In genomic region chr9:83956288-83957028, GRCh38 we compare ENCODE assay signal across 8 cellular contexts. TPM values are rescaled to one million over a fixed set of nuclear protein-coding genes. Genes with fewer than 3 reads are reported as not detected.
A peak's percentile ranks its signal among the peaks of the same experiment; 100 is the strongest.
DNase-seq lines count a peak whose midpoint lies in the region; ATAC-seq and TF ChIP-seq lines count a peak whose summit lies in the region.

No MANE protein-coding gene starts in this region.

- H3K9me3 Mint-ChIP-seq in activated naive CD4-positive, alpha-beta T cell treated with anti-CD3 and anti-CD28 coated beads, Interleukin-2, amount 50 U/mL, for 24 hours: no peaks in the 10 kb centered on the region

- H3K36me3 ChIP-seq in heart right ventricle: peaks cover 0 to 36% (median 10%) of the 10 kb centered on the region in 9 donors

- WGBS in heart right ventricle, 2 donors: 1% methylated on average over 61 of the region's 61 CpGs

- ATAC-seq in GM19395 (IDR thresholded peaks at IDR 0.05; ENCODE audit: unreplicated experiment) (peak; percentile 86), HG03521 (IDR thresholded peaks at IDR 0.05; ENCODE audit: unreplicated experiment) (peak; percentile 66), heart right ventricle (peak; percentile 92 to 97 (median 94))

- DNase-seq in COLO829 (ENCODE audit: low spot score) (peak; percentile 49), RPMI7951 (ENCODE audit: low read depth) (peak; percentile 70), heart right ventricle (peak; percentile 78 to 81), posterior vena cava (ENCODE audit: low spot score) (peak; percentile 93), H4 (ENCODE audit: low spot score) (no peak)

- peak overlapping the region; percentile 28 to 92 (median 88) for H3K27ac ChIP-seq in heart right ventricle

- intact Hi-C loops in heart right ventricle (cut with DNase I) (loop anchor here in 5 of 10 donors (1.0 to 10.0 kb wide), 5 partner anchors 22 to 306 kb away; no protein-coding TSS in a partner anchor), posterior vena cava (cut with DNase I) (no loop called here)

- no peaks in the 10 kb centered on the region for H3K27me3 ChIP-seq in heart right ventricle

- peaks cover 17% of the 10 kb centered on the region for H3K4me1 Mint-ChIP-seq in activated naive CD4-positive, alpha-beta T cell treated with anti-CD3 and anti-CD28 coated beads, Interleukin-2, amount 50 U/mL, for 24 hours

- H3K36me3 Mint-ChIP-seq in activated naive CD4-positive, alpha-beta T cell treated with anti-CD3 and anti-CD28 coated beads, Interleukin-2, amount 50 U/mL, for 24 hours: no peaks in the 10 kb centered on the region

- no peak for TF ChIP-seq CTCF in heart right ventricle (IDR thresholded peaks at IDR 0.05)

- H3K27ac Mint-ChIP-seq in activated naive CD4-positive, alpha-beta T cell treated with anti-CD3 and anti-CD28 coated beads, Interleukin-2, amount 50 U/mL, for 24 hours: peak overlapping the region; percentile 97

- no peaks in the 10 kb centered on the region for H3K27me3 Mint-ChIP-seq in activated naive CD4-positive, alpha-beta T cell treated with anti-CD3 and anti-CD28 coated beads, Interleukin-2, amount 50 U/mL, for 24 hours

- H3K4me1 ChIP-seq in heart right ventricle: peaks cover 4 to 23% (median 17%) of the 10 kb centered on the region in 9 donors

- H3K4me3 Mint-ChIP-seq in activated naive CD4-positive, alpha-beta T cell treated with anti-CD3 and anti-CD28 coated beads, Interleukin-2, amount 50 U/mL, for 24 hours: peak overlapping the region; percentile 99

- no peaks in the 10 kb centered on the region for H3K9me3 ChIP-seq in heart right ventricle

- peak overlapping the region; percentile 60 to 85 (median 80) for H3K4me3 ChIP-seq in heart right ventricle

RNA-seq across cellular contexts. Expression of gene HNRNPK, which starts 23.6 kb away (rescaled TPM):
- 629 and 646 TPM in 2 replicates for total RNA-seq in RPMI7951 (2014; rRNA removed; shearing (Covaris generic))
- total RNA-seq in heart right ventricle: 100 to 1,000 TPM; 269 to 351 (median 326) TPM
- polyA plus RNA-seq in heart right ventricle: 100 to 1,000 TPM; 129 to 239 TPM
- total RNA-seq in posterior vena cava: 100 to 1,000 TPM; 343 to 360 TPM
- 661 and 803 TPM in 2 replicates for total RNA-seq in H4 (2014; rRNA removed; shearing (Covaris generic))

RNA-seq across cellular contexts. Expression of gene RMI1, which starts 24.1 kb away (rescaled TPM):
- total RNA-seq in RPMI7951 (2014; rRNA removed; shearing (Covaris generic)): 6.6 and 7.3 TPM in 2 replicates
- total RNA-seq in heart right ventricle: 1 to 10 TPM; 4.2 to 9.7 (median 5.8) TPM
- polyA plus RNA-seq in heart right ventricle: 1 to 10 TPM; 2.4 to 2.6 TPM
- 1 to 10 TPM; 3.7 to 4.0 TPM for total RNA-seq in posterior vena cava
- 9.1 and 11.5 TPM in 2 replicates for total RNA-seq in H4 (2014; rRNA removed; shearing (Covaris generic))

RNA-seq across cellular contexts. Expression of gene KIF27, which starts 35.2 kb away (rescaled TPM):
- total RNA-seq in RPMI7951 (2014; rRNA removed; shearing (Covaris generic)): 0.10 TPM in 1 of 2 replicates, not detected in the other
- 1 to 10 TPM; 2.1 to 6.3 (median 3.2) TPM for total RNA-seq in heart right ventricle
- 1 to 10 TPM in 1 of 2 donors, under 1 TPM in 1; 0.57 to 1.9 TPM for polyA plus RNA-seq in heart right ventricle
- total RNA-seq in posterior vena cava: 1 to 10 TPM; 5.0 to 6.1 TPM
- total RNA-seq in H4 (2014; rRNA removed; shearing (Covaris generic)): 0.64 and 1.2 TPM in 2 replicates
